ENCODE assay signal across 8 cellular contexts in genomic region chr2:97590515-97591394, GRCh38. TPM values are rescaled to one million over a fixed set of nuclear protein-coding genes. Genes with fewer than 3 reads are reported as not detected.
DNase-seq lines count a peak whose midpoint lies in the region; ATAC-seq and TF ChIP-seq lines count a peak whose summit lies in the region.
"Not testable (repeated sequence)": the region's sequence is repeated elsewhere in the genome, so short reads cannot be mapped to it uniquely, and the experiment has no call there.

No MANE protein-coding gene starts in this region.

- peaks cover 18% of the 10 kb centered on the region for H3K4me1 Mint-ChIP-seq in brain

- not testable (repeated sequence) for H3K27me3 ChIP-seq in heart right ventricle; neuronal stem cell (ENCODE audit: control insufficient read depth in 3 of 3, insufficient read depth in 3 of 3, low read depth in 1 of 3, low read length in 3 of 3)

- peak overlapping the region; percentile 80 for H3K4me2 ChIP-seq in neuronal stem cell (ENCODE audit: insufficient read depth, low read length, poor library complexity, severe bottlenecking)

- not testable (repeated sequence) for H2BK120ac ChIP-seq in neuronal stem cell (ENCODE audit: low read depth, low read length)

- 3% methylated on average over 30 to 33 of the region's 33 CpGs for WGBS in heart right ventricle, 2 donors
- WGBS in neuronal stem cell (ENCODE audit: extremely low coverage in 2 of 2, insufficient read length in 2 of 2, insufficient replicate concordance in 1 of 2), 2 donors: no CpG with 5 or more reads among the region's 33 CpGs

- H3K18ac ChIP-seq in neuronal stem cell (ENCODE audit: low read length): peak overlapping the region; percentile 91

- not testable (repeated sequence) for H3K9me3 ChIP-seq in heart right ventricle; neuronal stem cell (replicated peaks in 1 of 2; ENCODE audit: control insufficient read depth in 2 of 2, insufficient read depth in 1 of 2, low read depth in 1 of 2, low read length in 2 of 2)

- H3K4me3 ChIP-seq in heart right ventricle (peak overlapping the region; percentile 50 to 82 (median 66)), neuronal stem cell (ENCODE audit: low read length in 2 of 2) (peak overlapping the region; percentile 68 to 78)

- H3K23ac ChIP-seq in neuronal stem cell (ENCODE audit: low read depth, low read length, poor library complexity): peak overlapping the region; percentile 80

- H3K9ac ChIP-seq in neuronal stem cell (ENCODE audit: low read depth, low read length, poor library complexity): peak overlapping the region; percentile 90

- H3K27me3 Mint-ChIP-seq in brain: peaks cover 15% of the 10 kb centered on the region

- peak overlapping the region; percentile 98 to 100 (median 99) for H3K27ac Mint-ChIP-seq in brain

- not testable (repeated sequence) for H4K91ac ChIP-seq in neuronal stem cell (ENCODE audit: low read depth, low read length, poor library complexity)

- H3K36me3 ChIP-seq in heart right ventricle; neuronal stem cell (replicated peaks in 1 of 2; ENCODE audit: control insufficient read depth in 2 of 2, insufficient read depth in 2 of 2, low read length in 2 of 2): not testable (repeated sequence)

- not testable (repeated sequence) for H3K4ac ChIP-seq in neuronal stem cell (ENCODE audit: low read length)

- H2AK5ac ChIP-seq in neuronal stem cell (ENCODE audit: low read depth, low read length): not testable (repeated sequence)

- H3K4me1 ChIP-seq in heart right ventricle; neuronal stem cell (ENCODE audit: control insufficient read depth in 2 of 2, insufficient read depth in 1 of 2, low read depth in 1 of 2, low read length in 2 of 2): not testable (repeated sequence)

- ATAC-seq in GM21529 (IDR thresholded peaks at IDR 0.05; ENCODE audit: unreplicated experiment) (peak; percentile 51), heart right ventricle (peak; percentile 79 to 93 (median 87))
- ATAC-seq in activated CD4-positive, CD25-positive, alpha-beta regulatory T cell treated with anti-CD3 and anti-CD28 coated beads, Interleukin-2, amount 50 U/mL, for 24 hours: peak; percentile 49 to 63

- H2BK15ac ChIP-seq in neuronal stem cell (ENCODE audit: low read length): not testable (repeated sequence)

- H3K14ac ChIP-seq in neuronal stem cell (ENCODE audit: low read length): peak overlapping the region; percentile 56

- intact Hi-C loops in heart right ventricle (cut with DNase I): loop anchor here in 8 of 10 donors (1.0 to 10.0 kb wide), 6 partner anchors 57 to 107 kb away; partner anchors contain the start of genes ACTR1B (in 1 of the 8) and COX5B (in 1 of the 8)

- peak overlapping the region; percentile 82 for H4K8ac ChIP-seq in neuronal stem cell (ENCODE audit: low read depth, low read length)

- H3K9me3 Mint-ChIP-seq in brain: not testable (repeated sequence)

- peak overlapping the region; percentile 82 to 97 (median 93) for H3K27ac ChIP-seq in heart right ventricle
- peak overlapping the region; percentile 69 for H3K27ac ChIP-seq in neuronal stem cell (replicated peaks; ENCODE audit: low read length)

- DNase-seq in COLO829 (ENCODE audit: low spot score): peak; percentile 45
- peak; percentile 65 for DNase-seq in HT1080 (ENCODE audit: low read depth)
- peak; percentile 48 to 88 for DNase-seq in heart right ventricle
- peak; percentile 80 for DNase-seq in neuronal stem cell (ENCODE audit: low spot score)
- peak; percentile 80 for DNase-seq in stimulated activated CD8-positive, alpha-beta memory T cell treated with anti-CD3 and anti-CD28 coated beads, Interleukin-4, amount 100 ng/mL, for 48 hours

- not testable (repeated sequence) for H2BK12ac ChIP-seq in neuronal stem cell (ENCODE audit: low read length)

- peak overlapping the region; percentile 98 for H2AFZ ChIP-seq in neuronal stem cell (ENCODE audit: low read length)

- H2BK5ac ChIP-seq in neuronal stem cell (ENCODE audit: low read length): peak overlapping the region; percentile 82

- H3K79me1 ChIP-seq in neuronal stem cell (ENCODE audit: low read depth, low read length): not testable (repeated sequence)

- not testable (repeated sequence) for H3K36me3 Mint-ChIP-seq in brain

- peak; percentile 100 for TF ChIP-seq CTCF in brain (conservative IDR thresholded peaks at IDR 0.05)
- TF ChIP-seq CTCF in heart right ventricle (IDR thresholded peaks at IDR 0.05): peak; percentile 86 to 99 (median 92)

- peak overlapping the region; percentile 87 to 97 (median 92) for H3K4me3 Mint-ChIP-seq in brain

RNA-seq across cellular contexts. Expression of gene ANKRD36B, which starts 1.1 kb away (rescaled TPM):
- total RNA-seq in HT1080 (2014; rRNA removed; shearing (Covaris generic)): 2.5 and 5.3 TPM in 2 replicates
- polyA plus RNA-seq in HT1080 (2015; cell fraction: cytosol; rRNA removed): 1.2 and 1.3 TPM in 2 replicates
- polyA plus RNA-seq in HT1080 (2015; cell fraction: nucleus; rRNA removed): 16.8 and 20.2 TPM in 2 replicates
- 0.59 TPM for polyA plus RNA-seq in brain (ENCODE audit: insufficient read depth, low read depth, low replicate concordance)
- 1 to 10 TPM; 2.2 to 6.7 (median 4.1) TPM for total RNA-seq in heart right ventricle
- polyA plus RNA-seq in heart right ventricle: 10 to 100 TPM in 1 of 2 donors, under 1 TPM in 1; 0.80 to 20.5 TPM
- polyA plus RNA-seq in neuronal stem cell (2013, experiment 1 of 2): 10.4 TPM
- polyA plus RNA-seq in neuronal stem cell (2013, experiment 2 of 2): 11.8 TPM

RNA-seq across cellular contexts. Expression of gene COX5B, which starts 55.1 kb away (rescaled TPM):
- total RNA-seq in HT1080 (2014; rRNA removed; shearing (Covaris generic)): 262 and 548 TPM in 2 replicates
- polyA plus RNA-seq in HT1080 (2015; cell fraction: cytosol; rRNA removed): 248 and 350 TPM in 2 replicates
- 126 and 163 TPM in 2 replicates for polyA plus RNA-seq in HT1080 (2015; cell fraction: nucleus; rRNA removed)
- polyA plus RNA-seq in brain (ENCODE audit: insufficient read depth, low read depth, low replicate concordance) (535 TPM), heart right ventricle (1,000 to 10,000 TPM; 1,705 to 5,403 TPM)
- 1,000 to 10,000 TPM in 9 of 10 donors, 100 to 1,000 TPM in 1; 886 to 1,398 (median 1,288) TPM for total RNA-seq in heart right ventricle
- 226 TPM for polyA plus RNA-seq in neuronal stem cell (2013, experiment 1 of 2)
- polyA plus RNA-seq in neuronal stem cell (2013, experiment 2 of 2): 217 TPM

Comparison
In these comparisons a context has a peak if more than half of its experiments do, and no peak if none do; other contexts are left out.
1. Peak in every context shown above with its lines: DNase-seq, ATAC-seq, H3K4me3 ChIP-seq and H3K27ac ChIP-seq.